In the genomic region with DNA sequence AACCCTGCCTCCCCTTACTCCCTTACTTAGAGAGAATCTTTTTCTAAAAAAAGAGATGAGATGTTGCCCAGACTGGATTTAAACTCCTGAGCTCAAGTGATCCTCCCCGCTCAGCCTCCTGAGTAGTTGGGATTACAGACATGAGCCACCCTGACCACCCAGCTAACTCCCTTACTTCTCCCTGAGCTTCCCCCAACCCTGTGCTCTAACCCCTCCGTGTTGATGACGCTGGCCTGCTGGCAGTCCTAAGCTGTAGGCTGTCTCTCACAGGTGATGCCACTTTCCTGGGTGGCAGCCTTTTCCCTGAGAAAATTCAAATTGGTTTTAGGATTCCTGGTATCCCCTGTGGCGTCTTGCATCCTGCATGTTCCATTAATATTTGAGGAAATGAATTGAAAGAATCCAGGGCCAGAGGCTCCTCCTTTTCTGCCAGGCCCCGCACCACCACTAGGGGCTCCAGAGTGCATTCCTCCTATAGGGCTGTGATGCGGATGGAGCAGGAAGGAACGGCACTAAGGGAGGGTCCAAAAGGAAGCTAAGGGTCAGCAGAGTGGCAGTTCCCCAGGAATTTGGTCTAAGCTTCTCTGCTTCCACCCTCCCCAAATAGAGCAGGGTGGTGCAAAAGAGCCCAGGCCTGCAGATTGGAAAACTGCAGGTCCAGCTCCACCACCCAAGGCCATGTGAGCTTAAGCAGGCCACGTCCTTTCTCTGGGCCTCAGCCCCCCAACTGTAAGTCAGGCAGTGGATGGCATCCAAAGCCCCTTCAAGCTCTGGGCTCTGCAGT, we compare ENCODE assay signal across 8 cellular contexts.
DNase-seq lines count a peak whose midpoint lies in the region; ATAC-seq and TF ChIP-seq lines count a peak whose summit lies in the region.

No MANE protein-coding gene starts in this region.

- 42% methylated on average over 7 of the region's 8 CpGs for WGBS in right lobe of liver (ENCODE audit: insufficient coverage, low coverage, low lambda C conversion rate, missing lambda C conversion rate)

- no peak for TF ChIP-seq POLR2A in right lobe of liver (IDR thresholded peaks at IDR 0.05)

- peaks cover 0 to 5% (median 0%) of the 10 kb centered on the region in 4 donors for H3K4me1 ChIP-seq in right lobe of liver

- peaks cover 6% of the 10 kb centered on the region for H3K4me1 Mint-ChIP-seq in activated CD4-positive, alpha-beta T cell treated with anti-CD3 and anti-CD28 coated beads, Interleukin-2, amount 10 ng/mL, durations not matched to agents 7 days and 5 days

- POLR2A ChIA-PET in activated CD4-positive, alpha-beta T cell treated with anti-CD3 and anti-CD28 coated beads, Interleukin-2, amount 10 ng/mL, durations not matched to agents 7 days and 5 days (lab: Charles Lee), result no interaction called here

- no peak overlapping the region for H3K4me3 Mint-ChIP-seq in activated CD4-positive, alpha-beta T cell treated with anti-CD3 and anti-CD28 coated beads, Interleukin-2, amount 10 ng/mL, durations not matched to agents 7 days and 5 days

- H3K27ac ChIP-seq in coronary artery, result no peak overlapping the region
- H3K27ac ChIP-seq in right lobe of liver, result no peak overlapping the region

- H3K27me3 Mint-ChIP-seq in activated CD4-positive, alpha-beta T cell treated with anti-CD3 and anti-CD28 coated beads, Interleukin-2, amount 10 ng/mL, durations not matched to agents 7 days and 5 days, result no peaks in the 10 kb centered on the region

- no peaks in the 10 kb centered on the region for H3K27me3 ChIP-seq in right lobe of liver

- intact Hi-C loops in right lobe of liver (cut with DNase I), result loop anchor here (5.0 to 10.0 kb wide), 2 partner anchors 50 to 97 kb away; no protein-coding TSS in a partner anchor

- CTCF ChIA-PET in activated CD4-positive, alpha-beta T cell treated with anti-CD3 and anti-CD28 coated beads, Interleukin-2, amount 10 ng/mL, durations not matched to agents 7 days and 5 days (lab: Charles Lee), result interaction anchor here (0.5 to 10.0 kb wide), 37 partner anchors 9 to 365 kb away, joined by 3 to 87 read pairs (median 4); a partner anchor contains a TSS

- no peaks in the 10 kb centered on the region for H3K9me3 ChIP-seq in right lobe of liver

- in situ Hi-C loops in GM13976 (cut with MboI; ENCODE audit: low sequenced_read_pairs, unreplicated experiment), result no loop called here

- H3K9me3 Mint-ChIP-seq in activated CD4-positive, alpha-beta T cell treated with anti-CD3 and anti-CD28 coated beads, Interleukin-2, amount 10 ng/mL, durations not matched to agents 7 days and 5 days, result no peaks in the 10 kb centered on the region

- no peaks in the 10 kb centered on the region for H3K36me3 Mint-ChIP-seq in activated CD4-positive, alpha-beta T cell treated with anti-CD3 and anti-CD28 coated beads, Interleukin-2, amount 10 ng/mL, durations not matched to agents 7 days and 5 days (ENCODE audit: low read depth)

- peak; percentile 39 for DNase-seq in 8988T
- DNase-seq in GM13976 (ENCODE audit: low spot score), result peak; percentile 81
- peak; percentile 54 for DNase-seq in NCI-H2227 (lab: John Stamatoyannopoulos, UW; ENCODE audit: unreplicated experiment)
- DNase-seq in activated CD4-positive, alpha-beta T cell treated with anti-CD3 and anti-CD28 coated beads, Interleukin-2, amount 10 ng/mL, durations not matched to agents 7 days and 5 days, result peak; percentile 72
- DNase-seq in coronary artery (ENCODE audit: low spot score), result no peak
- DNase-seq in right lobe of liver, result peak; percentile 71 to 76 (median 76)
- peak; percentile 50 for DNase-seq in stimulated activated CD8-positive, alpha-beta memory T cell treated with anti-CD3 and anti-CD28 coated beads, Interleukin-12 subunit alpha, Interleukin-12 subunit beta, amount 100 ng/mL, for 1 hour (ENCODE audit: low read depth)

- H3K4me3 ChIP-seq in coronary artery (no peak overlapping the region), right lobe of liver (no peak overlapping the region)

- peak overlapping the region; percentile 47 for H3K27ac Mint-ChIP-seq in activated CD4-positive, alpha-beta T cell treated with anti-CD3 and anti-CD28 coated beads, Interleukin-2, amount 10 ng/mL, durations not matched to agents 7 days and 5 days

- peak; percentile 86 to 95 (median 90) for ATAC-seq in right lobe of liver
- ATAC-seq in HG02642 (IDR thresholded peaks at IDR 0.05; ENCODE audit: poor library complexity, unreplicated experiment), result no peak

- TF ChIP-seq CTCF in GM13976 (IDR thresholded peaks at IDR 0.05; ENCODE audit: borderline replicate concordance, control extremely low read depth, extremely low read depth, insufficient read depth, missing control alignments) (peak; percentile 84), coronary artery (IDR thresholded peaks at IDR 0.05) (peak; percentile 89), right lobe of liver (IDR thresholded peaks at IDR 0.05) (peak; percentile 83 to 94 (median 92))

- H3K36me3 ChIP-seq in right lobe of liver, result no peaks in the 10 kb centered on the region
